1 cellular context compared by ENCODE assay signal in the genomic region with DNA sequence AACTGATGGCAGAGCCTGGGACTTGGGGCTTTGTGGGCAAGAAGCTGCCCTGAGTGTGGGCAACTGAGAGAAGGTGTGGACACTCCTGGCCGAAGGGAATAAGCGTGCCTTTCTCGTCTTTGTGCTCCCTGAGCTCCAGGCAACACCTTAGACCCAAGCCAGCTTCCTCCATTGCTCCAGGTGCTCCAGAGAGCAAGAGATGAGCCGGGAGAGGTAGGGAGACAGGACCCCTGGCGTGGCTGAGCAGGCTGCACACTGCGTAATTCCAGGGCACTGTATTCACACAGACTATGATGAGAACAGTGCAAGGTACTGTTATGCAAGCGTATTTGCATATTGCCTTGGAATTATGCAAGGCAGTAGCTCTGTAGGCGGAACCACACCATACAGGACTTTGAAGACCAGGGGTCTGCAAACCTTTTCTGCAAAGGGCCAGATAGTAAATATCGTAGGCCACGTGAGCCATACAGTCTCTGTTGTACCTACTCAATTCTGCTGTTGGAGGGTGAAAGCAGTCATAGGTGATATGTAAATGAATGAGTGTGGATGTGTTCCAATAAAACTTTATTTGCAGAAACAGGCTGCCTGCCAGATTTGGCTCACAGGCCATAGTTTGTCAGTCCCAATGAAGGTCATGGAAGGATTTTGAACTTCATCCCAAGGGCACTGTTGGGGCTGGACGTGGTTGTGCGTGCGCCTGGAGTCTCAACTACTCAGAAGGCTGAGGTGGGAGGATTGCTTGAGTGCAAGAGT.
TF ChIP-seq lines count a peak whose summit lies in the region.

No MANE protein-coding gene starts in this region.

TF ChIP-seq in HepG2, 621 proteins besides CTCF, POLR2A, EP300 and RAD21 (continued from another document and continues in another):
- TF ChIP-seq, protein P1, sequence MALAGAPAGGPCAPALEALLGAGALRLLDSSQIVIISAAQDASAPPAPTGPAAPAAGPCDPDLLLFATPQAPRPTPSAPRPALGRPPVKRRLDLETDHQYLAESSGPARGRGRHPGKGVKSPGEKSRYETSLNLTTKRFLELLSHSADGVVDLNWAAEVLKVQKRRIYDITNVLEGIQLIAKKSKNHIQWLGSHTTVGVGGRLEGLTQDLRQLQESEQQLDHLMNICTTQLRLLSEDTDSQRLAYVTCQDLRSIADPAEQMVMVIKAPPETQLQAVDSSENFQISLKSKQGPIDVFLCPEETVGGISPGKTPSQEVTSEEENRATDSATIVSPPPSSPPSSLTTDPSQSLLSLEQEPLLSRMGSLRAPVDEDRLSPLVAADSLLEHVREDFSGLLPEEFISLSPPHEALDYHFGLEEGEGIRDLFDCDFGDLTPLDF (CRISPR knock-in tag; IDR thresholded peaks at IDR 0.05), result no peak
- TF ChIP-seq KAT8 (CRISPR knock-in tag; IDR thresholded peaks at IDR 0.05) (no peak), SPEN (CRISPR knock-in tag; IDR thresholded peaks at IDR 0.05; ENCODE audit: low read depth) (no peak), ZFP36L2 (CRISPR knock-in tag; IDR thresholded peaks at IDR 0.05) (no peak), ZNF350 (CRISPR knock-in tag; IDR thresholded peaks at IDR 0.05; ENCODE audit: borderline replicate concordance, low read depth) (no peak), CEBPB (IDR thresholded peaks at IDR 0.05; ENCODE audit: borderline replicate concordance, low read depth, low read length) (peak; percentile 96), MED1 (CRISPR knock-in tag; IDR thresholded peaks at IDR 0.05) (no peak), TRAFD1 (CRISPR knock-in tag; IDR thresholded peaks at IDR 0.05; ENCODE audit: borderline replicate concordance) (no peak), NFRKB (IDR thresholded peaks at IDR 0.05) (no peak), TFE3 (CRISPR knock-in tag; IDR thresholded peaks at IDR 0.05) (no peak), ZNF430 (CRISPR knock-in tag; IDR thresholded peaks at IDR 0.05) (0 out of 2 replicates have a peak, but pooled peaks have one; percentile 26), ZNF317 (CRISPR knock-in tag; IDR thresholded peaks at IDR 0.05) (no peak), FOXC1 (CRISPR knock-in tag; IDR thresholded peaks at IDR 0.05; ENCODE audit: borderline replicate concordance) (peak; percentile 67; the same call in 1 of the 2 replicates), PAWR (CRISPR knock-in tag; IDR thresholded peaks at IDR 0.05; ENCODE audit: borderline replicate concordance) (no peak), KDM3A (CRISPR knock-in tag; IDR thresholded peaks at IDR 0.05; ENCODE audit: low read depth) (no peak), ZNF737 (CRISPR knock-in tag; IDR thresholded peaks at IDR 0.05; ENCODE audit: borderline replicate concordance) (no peak), ISX (CRISPR knock-in tag; conservative IDR thresholded peaks at IDR 0.05) (no peak), FLYWCH1 (CRISPR knock-in tag; IDR thresholded peaks at IDR 0.05) (no peak), KLF15 (CRISPR knock-in tag; IDR thresholded peaks at IDR 0.05; ENCODE audit: borderline replicate concordance) (no peak), ZNF547 (CRISPR knock-in tag; IDR thresholded peaks at IDR 0.05) (no peak), NBN (conservative IDR thresholded peaks at IDR 0.05) (no peak), TEF (CRISPR knock-in tag; IDR thresholded peaks at IDR 0.05) (peak; percentile 94), ZNF841 (CRISPR knock-in tag; IDR thresholded peaks at IDR 0.05; ENCODE audit: borderline replicate concordance) (no peak), ERF (CRISPR knock-in tag; IDR thresholded peaks at IDR 0.05) (0 out of 2 replicates have a peak, but pooled peaks have one; percentile 33), FOXA1 (IDR thresholded peaks at IDR 0.05) (no peak), FOXA1 (CRISPR knock-in tag; IDR thresholded peaks at IDR 0.05) (peak; percentile 52), ZNF749 (CRISPR knock-in tag; IDR thresholded peaks at IDR 0.05; ENCODE audit: borderline replicate concordance) (no peak), ZNF7 (CRISPR knock-in tag; IDR thresholded peaks at IDR 0.05) (no peak), HNF4A (CRISPR knock-in tag; IDR thresholded peaks at IDR 0.05) (peak; percentile 42)
- TF ChIP-seq, protein P2, sequence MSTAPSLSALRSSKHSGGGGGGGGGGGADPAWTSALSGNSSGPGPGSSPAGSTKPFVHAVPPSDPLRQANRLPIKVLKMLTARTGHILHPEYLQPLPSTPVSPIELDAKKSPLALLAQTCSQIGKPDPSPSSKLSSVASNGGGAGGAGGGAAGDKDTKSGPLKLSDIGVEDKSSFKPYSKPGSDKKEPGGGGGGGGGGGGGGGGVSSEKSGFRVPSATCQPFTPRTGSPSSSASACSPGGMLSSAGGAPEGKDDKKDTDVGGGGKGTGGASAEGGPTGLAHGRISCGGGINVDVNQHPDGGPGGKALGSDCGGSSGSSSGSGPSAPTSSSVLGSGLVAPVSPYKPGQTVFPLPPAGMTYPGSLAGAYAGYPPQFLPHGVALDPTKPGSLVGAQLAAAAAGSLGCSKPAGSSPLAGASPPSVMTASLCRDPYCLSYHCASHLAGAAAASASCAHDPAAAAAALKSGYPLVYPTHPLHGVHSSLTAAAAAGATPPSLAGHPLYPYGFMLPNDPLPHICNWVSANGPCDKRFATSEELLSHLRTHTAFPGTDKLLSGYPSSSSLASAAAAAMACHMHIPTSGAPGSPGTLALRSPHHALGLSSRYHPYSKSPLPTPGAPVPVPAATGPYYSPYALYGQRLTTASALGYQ (CRISPR knock-in tag; IDR thresholded peaks at IDR 0.05), result no peak
- TF ChIP-seq, protein P3, sequence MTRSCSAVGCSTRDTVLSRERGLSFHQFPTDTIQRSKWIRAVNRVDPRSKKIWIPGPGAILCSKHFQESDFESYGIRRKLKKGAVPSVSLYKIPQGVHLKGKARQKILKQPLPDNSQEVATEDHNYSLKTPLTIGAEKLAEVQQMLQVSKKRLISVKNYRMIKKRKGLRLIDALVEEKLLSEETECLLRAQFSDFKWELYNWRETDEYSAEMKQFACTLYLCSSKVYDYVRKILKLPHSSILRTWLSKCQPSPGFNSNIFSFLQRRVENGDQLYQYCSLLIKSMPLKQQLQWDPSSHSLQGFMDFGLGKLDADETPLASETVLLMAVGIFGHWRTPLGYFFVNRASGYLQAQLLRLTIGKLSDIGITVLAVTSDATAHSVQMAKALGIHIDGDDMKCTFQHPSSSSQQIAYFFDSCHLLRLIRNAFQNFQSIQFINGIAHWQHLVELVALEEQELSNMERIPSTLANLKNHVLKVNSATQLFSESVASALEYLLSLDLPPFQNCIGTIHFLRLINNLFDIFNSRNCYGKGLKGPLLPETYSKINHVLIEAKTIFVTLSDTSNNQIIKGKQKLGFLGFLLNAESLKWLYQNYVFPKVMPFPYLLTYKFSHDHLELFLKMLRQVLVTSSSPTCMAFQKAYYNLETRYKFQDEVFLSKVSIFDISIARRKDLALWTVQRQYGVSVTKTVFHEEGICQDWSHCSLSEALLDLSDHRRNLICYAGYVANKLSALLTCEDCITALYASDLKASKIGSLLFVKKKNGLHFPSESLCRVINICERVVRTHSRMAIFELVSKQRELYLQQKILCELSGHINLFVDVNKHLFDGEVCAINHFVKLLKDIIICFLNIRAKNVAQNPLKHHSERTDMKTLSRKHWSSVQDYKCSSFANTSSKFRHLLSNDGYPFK (CRISPR knock-in tag; IDR thresholded peaks at IDR 0.05; ENCODE audit: borderline replicate concordance), result no peak
- TF ChIP-seq, protein P4, sequence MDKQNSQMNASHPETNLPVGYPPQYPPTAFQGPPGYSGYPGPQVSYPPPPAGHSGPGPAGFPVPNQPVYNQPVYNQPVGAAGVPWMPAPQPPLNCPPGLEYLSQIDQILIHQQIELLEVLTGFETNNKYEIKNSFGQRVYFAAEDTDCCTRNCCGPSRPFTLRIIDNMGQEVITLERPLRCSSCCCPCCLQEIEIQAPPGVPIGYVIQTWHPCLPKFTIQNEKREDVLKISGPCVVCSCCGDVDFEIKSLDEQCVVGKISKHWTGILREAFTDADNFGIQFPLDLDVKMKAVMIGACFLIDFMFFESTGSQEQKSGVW (CRISPR knock-in tag; IDR thresholded peaks at IDR 0.05; ENCODE audit: borderline replicate concordance), result no peak
- TF ChIP-seq, protein P5, sequence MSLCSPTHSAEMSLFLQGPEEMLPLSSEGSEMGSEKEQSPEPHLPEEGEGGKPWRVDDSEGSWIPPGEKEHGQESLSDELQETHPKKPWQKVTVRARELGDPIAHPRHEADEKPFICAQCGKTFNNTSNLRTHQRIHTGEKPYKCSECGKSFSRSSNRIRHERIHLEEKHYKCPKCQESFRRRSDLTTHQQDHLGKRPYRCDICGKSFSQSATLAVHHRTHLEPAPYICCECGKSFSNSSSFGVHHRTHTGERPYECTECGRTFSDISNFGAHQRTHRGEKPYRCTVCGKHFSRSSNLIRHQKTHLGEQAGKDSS (CRISPR knock-in tag; IDR thresholded peaks at IDR 0.05; ENCODE audit: borderline replicate concordance, low read depth), result no peak
- TF ChIP-seq, protein P6, sequence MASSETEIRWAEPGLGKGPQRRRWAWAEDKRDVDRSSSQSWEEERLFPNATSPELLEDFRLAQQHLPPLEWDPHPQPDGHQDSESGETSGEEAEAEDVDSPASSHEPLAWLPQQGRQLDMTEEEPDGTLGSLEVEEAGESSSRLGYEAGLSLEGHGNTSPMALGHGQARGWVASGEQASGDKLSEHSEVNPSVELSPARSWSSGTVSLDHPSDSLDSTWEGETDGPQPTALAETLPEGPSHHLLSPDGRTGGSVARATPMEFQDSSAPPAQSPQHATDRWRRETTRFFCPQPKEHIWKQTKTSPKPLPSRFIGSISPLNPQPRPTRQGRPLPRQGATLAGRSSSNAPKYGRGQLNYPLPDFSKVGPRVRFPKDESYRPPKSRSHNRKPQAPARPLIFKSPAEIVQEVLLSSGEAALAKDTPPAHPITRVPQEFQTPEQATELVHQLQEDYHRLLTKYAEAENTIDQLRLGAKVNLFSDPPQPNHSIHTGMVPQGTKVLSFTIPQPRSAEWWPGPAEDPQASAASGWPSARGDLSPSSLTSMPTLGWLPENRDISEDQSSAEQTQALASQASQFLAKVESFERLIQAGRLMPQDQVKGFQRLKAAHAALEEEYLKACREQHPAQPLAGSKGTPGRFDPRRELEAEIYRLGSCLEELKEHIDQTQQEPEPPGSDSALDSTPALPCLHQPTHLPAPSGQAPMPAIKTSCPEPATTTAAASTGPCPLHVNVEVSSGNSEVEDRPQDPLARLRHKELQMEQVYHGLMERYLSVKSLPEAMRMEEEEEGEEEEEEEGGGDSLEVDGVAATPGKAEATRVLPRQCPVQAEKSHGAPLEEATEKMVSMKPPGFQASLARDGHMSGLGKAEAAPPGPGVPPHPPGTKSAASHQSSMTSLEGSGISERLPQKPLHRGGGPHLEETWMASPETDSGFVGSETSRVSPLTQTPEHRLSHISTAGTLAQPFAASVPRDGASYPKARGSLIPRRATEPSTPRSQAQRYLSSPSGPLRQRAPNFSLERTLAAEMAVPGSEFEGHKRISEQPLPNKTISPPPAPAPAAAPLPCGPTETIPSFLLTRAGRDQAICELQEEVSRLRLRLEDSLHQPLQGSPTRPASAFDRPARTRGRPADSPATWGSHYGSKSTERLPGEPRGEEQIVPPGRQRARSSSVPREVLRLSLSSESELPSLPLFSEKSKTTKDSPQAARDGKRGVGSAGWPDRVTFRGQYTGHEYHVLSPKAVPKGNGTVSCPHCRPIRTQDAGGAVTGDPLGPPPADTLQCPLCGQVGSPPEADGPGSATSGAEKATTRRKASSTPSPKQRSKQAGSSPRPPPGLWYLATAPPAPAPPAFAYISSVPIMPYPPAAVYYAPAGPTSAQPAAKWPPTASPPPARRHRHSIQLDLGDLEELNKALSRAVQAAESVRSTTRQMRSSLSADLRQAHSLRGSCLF (CRISPR knock-in tag; IDR thresholded peaks at IDR 0.05; ENCODE audit: borderline replicate concordance), result no peak
